In the genomic region with DNA sequence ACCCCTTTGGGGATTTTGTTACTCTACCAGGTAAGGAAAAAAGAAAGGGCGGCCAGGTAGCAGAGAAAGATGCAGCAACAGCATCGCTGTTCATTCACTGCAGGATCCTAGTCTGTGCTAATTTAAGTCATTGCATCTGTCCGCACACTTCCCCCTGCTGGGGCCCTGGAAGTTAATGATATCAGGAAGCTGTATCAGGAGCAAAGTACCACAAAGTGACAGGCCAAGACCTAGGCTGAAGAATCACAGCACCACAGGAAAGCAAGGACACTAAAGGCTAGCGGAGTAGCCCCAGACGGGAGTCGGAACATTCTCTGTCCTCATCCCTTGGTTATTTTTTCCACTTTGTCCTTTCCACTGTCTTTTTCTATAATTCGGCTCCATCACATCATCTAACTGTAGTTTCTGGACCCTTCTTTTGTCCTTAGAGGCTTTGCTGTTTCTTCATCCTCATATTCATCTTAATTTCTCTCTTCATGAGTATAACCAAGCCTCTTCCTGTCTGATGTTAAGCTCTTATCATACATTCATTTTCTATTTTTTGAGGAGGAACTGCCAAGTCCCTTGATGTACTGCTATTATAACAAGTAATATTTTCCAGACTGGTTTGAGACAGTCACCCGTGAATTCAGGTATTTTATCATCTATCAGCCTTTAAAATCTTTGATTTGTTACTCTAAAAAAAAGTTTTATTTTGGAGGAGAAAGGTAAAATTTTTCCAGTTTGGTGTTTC, we compare ENCODE assay signal across 11 cellular contexts. TPM values are rescaled to one million over a fixed set of nuclear protein-coding genes. Genes with fewer than 3 reads are reported as not detected.
DNase-seq lines count a peak whose midpoint lies in the region; ATAC-seq and TF ChIP-seq lines count a peak whose summit lies in the region.
"Had no signal": no experiment of that assay in that cellular context is flagged by ENCODE, and none has a peak within 500 bp of the region (broad histone marks: within the 10 kb centered on the region; RNA-seq: fewer than 3 reads in every experiment).

No MANE protein-coding gene starts in this region.

- H4K20me1 ChIP-seq in BLaER1 (no peaks in the 10 kb centered on the region), neural progenitor cell (ENCODE audit: low read depth) (peaks cover 16% of the 10 kb centered on the region)

- H3K27me3 Mint-ChIP-seq in dendritic cell treated with granulocyte-macrophage colony-stimulating factor and Interleukin-4, amounts not matched to agents 40 ng/mL and 50 ng/mL, for 4 days: no peaks in the 10 kb centered on the region
- H3K27me3 Mint-ChIP-seq in neural progenitor cell (ENCODE audit: insufficient read depth, low read depth): no peaks in the 10 kb centered on the region
- H3K27me3 Mint-ChIP-seq: memory B cell had no signal

- no peaks in the 10 kb centered on the region for H3K36me3 Mint-ChIP-seq in dendritic cell treated with granulocyte-macrophage colony-stimulating factor and Interleukin-4, amounts not matched to agents 40 ng/mL and 50 ng/mL, for 4 days (ENCODE audit: low read depth)
- no peaks in the 10 kb centered on the region for H3K36me3 Mint-ChIP-seq in neural progenitor cell
- H3K36me3 Mint-ChIP-seq: memory B cell had no signal

- H3K36me3 ChIP-seq in BLaER1 (no peaks in the 10 kb centered on the region), neural progenitor cell (no peaks in the 10 kb centered on the region)

- peaks cover 3% of the 10 kb centered on the region for H3F3A ChIP-seq in neural progenitor cell (ENCODE audit: low read depth)

- H3K9me3 ChIP-seq in BLaER1: no peaks in the 10 kb centered on the region
- no peaks in the 10 kb centered on the region for H3K9me3 ChIP-seq in neural progenitor cell (ENCODE audit: low read depth)

- peak overlapping the region; percentile 51 for H3K27ac Mint-ChIP-seq in dendritic cell treated with granulocyte-macrophage colony-stimulating factor and Interleukin-4, amounts not matched to agents 40 ng/mL and 50 ng/mL, for 4 days
- no peak overlapping the region for H3K27ac Mint-ChIP-seq in neural progenitor cell
- H3K27ac Mint-ChIP-seq: memory B cell had no signal

- DNase-seq in HuH-7.5 (ENCODE audit: low spot score): peak; percentile 27
- peak; percentile 29 for DNase-seq in neural progenitor cell (ENCODE audit: low spot score)
- DNase-seq in NCI-H748 treated with DMSO at 0.1 percent for 48 hours (lab: John Stamatoyannopoulos, UW): no peak
- no peak for DNase-seq in stimulated activated naive CD4-positive, alpha-beta T cell (lab: John Stamatoyannopoulos, UW)
- DNase-seq: activated CD8-positive, alpha-beta memory T cell treated with anti-CD3 and anti-CD28 coated beads, Interleukin-2, amount 50 U/mL, for 48 hours; COR-L47 had no signal

- intact Hi-C loops in dendritic cell treated with granulocyte-macrophage colony-stimulating factor and Interleukin-4, amounts not matched to agents 40 ng/mL and 50 ng/mL, for 4 days (cut with micrococcal nuclease): no loop called here

- peaks cover 42% of the 10 kb centered on the region for H3K79me2 ChIP-seq in neural progenitor cell (ENCODE audit: low read depth)

- H3K9me3 Mint-ChIP-seq in dendritic cell treated with granulocyte-macrophage colony-stimulating factor and Interleukin-4, amounts not matched to agents 40 ng/mL and 50 ng/mL, for 4 days: no peaks in the 10 kb centered on the region
- no peaks in the 10 kb centered on the region for H3K9me3 Mint-ChIP-seq in neural progenitor cell
- H3K9me3 Mint-ChIP-seq: memory B cell had no signal

- H3K4me3 Mint-ChIP-seq in dendritic cell treated with granulocyte-macrophage colony-stimulating factor and Interleukin-4, amounts not matched to agents 40 ng/mL and 50 ng/mL, for 4 days: no peak overlapping the region
- no peak overlapping the region for H3K4me3 Mint-ChIP-seq in neural progenitor cell
- H3K4me3 Mint-ChIP-seq: memory B cell had no signal

- H3K27ac ChIP-seq in BLaER1 (no peak overlapping the region), neural progenitor cell (no peak overlapping the region)

- TF ChIP-seq CTCF in neural progenitor cell (IDR thresholded peaks at IDR 0.05): no peak

- peaks cover 7% of the 10 kb centered on the region for H3K4me1 Mint-ChIP-seq in dendritic cell treated with granulocyte-macrophage colony-stimulating factor and Interleukin-4, amounts not matched to agents 40 ng/mL and 50 ng/mL, for 4 days (ENCODE audit: low read depth)
- peaks cover 12% of the 10 kb centered on the region for H3K4me1 Mint-ChIP-seq in neural progenitor cell

- no peak overlapping the region for H2AFZ ChIP-seq in neural progenitor cell (replicated peaks)

- H3K4me2 ChIP-seq in BLaER1: peak overlapping the region; percentile 45
- no peak overlapping the region for H3K4me2 ChIP-seq in neural progenitor cell

- H3K27me3 ChIP-seq in BLaER1 (no peaks in the 10 kb centered on the region), neural progenitor cell (no peaks in the 10 kb centered on the region)

- H3K9ac ChIP-seq in BLaER1: no peak overlapping the region
- H3K9ac ChIP-seq in neural progenitor cell: no peak overlapping the region

- H3K4me3 ChIP-seq in BLaER1: no peak overlapping the region
- no peak overlapping the region for H3K4me3 ChIP-seq in neural progenitor cell

- H3K4me1 ChIP-seq in BLaER1: peaks cover 21% of the 10 kb centered on the region
- H3K4me1 ChIP-seq in neural progenitor cell: peaks cover 7% of the 10 kb centered on the region

- no peak for ATAC-seq in HG02973 (IDR thresholded peaks at IDR 0.05; ENCODE audit: unreplicated experiment)
- ATAC-seq in GM21737 (IDR thresholded peaks at IDR 0.05; ENCODE audit: unreplicated experiment): no peak

RNA-seq across cellular contexts. Expression of a gene that starts 28.4 kb away (rescaled TPM):
- 24.0 and 26.1 TPM in 2 replicates for total RNA-seq in neural progenitor cell (ENCODE audit: low replicate concordance)

Comparison
In these comparisons a context has a peak if more than half of its experiments do, and no peak if none do; other contexts are left out.
1. DNase-seq: peak in HuH-7.5 (single experiment) and neural progenitor cell (single experiment); none in NCI-H748 treated with DMSO at 0.1 percent for 48 hours (single experiment) and stimulated activated naive CD4-positive, alpha-beta T cell (0 of 6).